8 cellular contexts compared by ENCODE assay signal in genomic region chr15:38454687-38455071, GRCh38. TPM values are rescaled to one million over a fixed set of nuclear protein-coding genes. Genes with fewer than 3 reads are reported as not detected.
DNase-seq lines count a peak whose midpoint lies in the region; ATAC-seq, FAIRE-seq and TF ChIP-seq lines count a peak whose summit lies in the region.

No MANE protein-coding gene starts in this region.

- FAIRE-seq in A549 (lab: Jason Lieb, UNC): no peak

- no peak for TF ChIP-seq POLR2A in A549 (IDR thresholded peaks at IDR 0.05; ENCODE audit: low read length)

- TF ChIP-seq CTCF in A549 (IDR thresholded peaks at IDR 0.05) (no peak), HFFc6 (IDR thresholded peaks at IDR 0.05) (no peak), thoracic aorta (IDR thresholded peaks at IDR 0.05) (no peak)

- H3K36me3 Mint-ChIP-seq in HFFc6 (ENCODE audit: low read depth): no peaks in the 10 kb centered on the region

- H3K4me1 ChIP-seq in A549 (no peaks in the 10 kb centered on the region), thoracic aorta (ENCODE audit: control insufficient read depth in 1 of 2, low read depth in 2 of 2) (peaks cover 15 to 24% of the 10 kb centered on the region in 2 donors)

- no peaks in the 10 kb centered on the region for H3K27me3 ChIP-seq in thoracic aorta (replicated peaks; ENCODE audit: insufficient read depth)

- no peak for TF ChIP-seq EP300 in A549 (IDR thresholded peaks at IDR 0.05)

- peaks cover 4% of the 10 kb centered on the region for H3K27me3 Mint-ChIP-seq in HFFc6 (ENCODE audit: insufficient read depth)

- no peaks in the 10 kb centered on the region for H3K9me3 Mint-ChIP-seq in HFFc6

- peak overlapping the region; percentile 92 to 98 for H3K27ac ChIP-seq in A549
- peak overlapping the region; percentile 83 to 92 for H3K27ac ChIP-seq in thoracic aorta

- 6% methylated on average over 12 of the region's 12 CpGs for WGBS in A549 (ENCODE audit: missing lambda C conversion rate)

- CTCF ChIA-PET in A549 (lab: Yijun Ruan, JAX): interaction anchor here (0.6 to 3.4 kb wide), 8 partner anchors 14 to 594 kb away, joined by 3 to 26 read pairs (median 3); no protein-coding TSS in a partner anchor

- ATAC-seq in A549 (peak in 1 of 2 experiments; percentile 19; a peak in 1 of 6 replicates), thoracic aorta (ENCODE audit: insufficient number of reproducible peaks, low FRiP score, low read depth) (no peak), GM19351 (IDR thresholded peaks at IDR 0.05; ENCODE audit: unreplicated experiment) (no peak), HG02938 (IDR thresholded peaks at IDR 0.05; ENCODE audit: unreplicated experiment) (no peak)

- H3K4me3 ChIP-seq in A549 (peak overlapping the region; percentile 85), thoracic aorta (peak overlapping the region; percentile 86)

- H3K4me3 Mint-ChIP-seq in HFFc6: peak overlapping the region; percentile 89

- TF ChIP-seq RAD21 in A549 (conservative IDR thresholded peaks at IDR 0.05 in 1 of 2, IDR thresholded peaks at IDR 0.05 in 1 of 2): no peak

- POLR2A ChIA-PET in A549 (lab: Yijun Ruan, JAX): interaction anchor here (1.0 to 1.4 kb wide), 5 partner anchors 14 to 245 kb away, joined by 3 to 5 read pairs (median 3); partner anchors contain the start of genes RASGRP1 and SPRED1

- no peaks in the 10 kb centered on the region for H3K36me3 ChIP-seq in thoracic aorta

- H3K9me3 ChIP-seq in A549 (no peaks in the 10 kb centered on the region), thoracic aorta (no peaks in the 10 kb centered on the region)

- peak overlapping the region; percentile 93 for H3K27ac Mint-ChIP-seq in HFFc6

- H3K4me2 ChIP-seq in A549: peak overlapping the region; percentile 87

- no peak for DNase-seq in A549 (ENCODE audit: low read depth in 1 of 2, low spot score in 1 of 2)
- no peak for DNase-seq in HFFc6
- peak; percentile 26 for DNase-seq in amniotic epithelial cell (ENCODE audit: low read depth)
- DNase-seq in kidney tubule cell (ENCODE audit: low spot score): peak; percentile 22
- DNase-seq in thoracic aorta (ENCODE audit: low spot score): no peak
- DNase-seq in stimulated activated naive CD4-positive, alpha-beta T cell (lab: John Stamatoyannopoulos, UW): no peak

- H3K4me1 Mint-ChIP-seq in HFFc6 (ENCODE audit: low read depth): peaks cover 25% of the 10 kb centered on the region

TF ChIP-seq in A549, 52 proteins besides CTCF, POLR2A, EP300 and RAD21:
- TF ChIP-seq NPAS2 (CRISPR knock-in tag; IDR thresholded peaks at IDR 0.05; ENCODE audit: borderline replicate concordance): no peak
- TF ChIP-seq SREBF2 (IDR thresholded peaks at IDR 0.05): no peak

RNA-seq across cellular contexts. Expression of gene FAM98B, which starts 0.8 kb away (rescaled TPM):
- polyA plus RNA-seq in A549 (2011; rRNA removed) (15.4 and 18.8 TPM in 2 replicates), A549 (2017; fragmentation: RNase III; extraction: RNeasy Plus Mini Kit Qiagen cat#74134 plus additional on column Dnase treatment) (16.5 to 17.6 TPM (median 16.7 TPM) in 3 replicates)
- 3.3 and 3.5 TPM in 2 replicates for polyA plus RNA-seq in A549 (2012; cell fraction: cytosol; rRNA removed)
- polyA plus RNA-seq in A549 (2012; cell fraction: nucleus; rRNA removed): 0.86 and 1.3 TPM in 2 replicates
- polyA minus RNA-seq in A549 (2011; rRNA and poly(A)+ RNA removed): 2.7 and 3.5 TPM in 2 replicates
- total RNA-seq in HFFc6 (2021; fragmentation: NEBNext Ultra II Directional; extraction: Animal tissue kit (Norgen Biotek cat#: 25700)): 10 to 100 TPM; 30.8 to 44.9 (median 40.1) TPM
- total RNA-seq in thoracic aorta: 10 to 100 TPM in 1 of 2 donors, 1 to 10 TPM in 1; 8.0 to 14.0 TPM

Comparison
In these comparisons a context has a peak if more than half of its experiments do, and no peak if none do; other contexts are left out.
1. DNase-seq: peak in amniotic epithelial cell (single experiment) and kidney tubule cell (single experiment); none in A549 (0 of 2), HFFc6 (single experiment), thoracic aorta (single experiment) and stimulated activated naive CD4-positive, alpha-beta T cell (0 of 6).